16 cellular contexts compared by ENCODE assay signal in genomic region chr12:124031058-124031457, GRCh38.
"Had no signal": no experiment of that assay in that cellular context is flagged by ENCODE, and none has a peak within 500 bp of the region (broad histone marks: within the 10 kb centered on the region; RNA-seq: fewer than 3 reads in every experiment).

No MANE protein-coding gene starts in this region.

- H3K27me3 ChIP-seq: ascending aorta, esophagus muscularis mucosa, gastrocnemius medialis, heart right ventricle, sigmoid colon, transverse colon had no signal

- H3K9me3 ChIP-seq: ascending aorta, esophagus muscularis mucosa, gastrocnemius medialis, heart right ventricle, sigmoid colon, transverse colon had no signal

- H3K4me1 Mint-ChIP-seq: activated T-helper 17 cell treated with anti-CD3 and anti-CD28 coated beads, Interleukin-2, amount 50 U/mL, for 72 hours; stimulated activated memory B cell treated with anti-CD40 and anti-IgM and Interleukin-4, amounts not matched to agents 10 μg/mL and 1 μg/mL and 100 μg/mL, for 72 hours had no signal

- H3K4me3 Mint-ChIP-seq: activated T-helper 17 cell treated with anti-CD3 and anti-CD28 coated beads, Interleukin-2, amount 50 U/mL, for 72 hours; naive B cell; stimulated activated memory B cell treated with anti-CD40 and anti-IgM and Interleukin-4, amounts not matched to agents 10 μg/mL and 1 μg/mL and 100 μg/mL, for 72 hours had no signal

- DNase-seq: activated CD4-positive, alpha-beta T cell treated with anti-CD3 and anti-CD28 coated beads for 1 hour; activated CD4-positive, alpha-beta T cell treated with anti-CD3 and anti-CD28 coated beads, Interleukin-2, amount 50 U/mL, for 48 hours; activated naive CD4-positive, alpha-beta T cell treated with Interleukin-2 at 50 U/mL for 16 hours; gastrocnemius medialis; heart right ventricle; naive B cell; sigmoid colon; stimulated activated CD4-positive, alpha-beta T cell treated with anti-CD3 and anti-CD28 coated beads, Interleukin-2, amount 100 ng/mL, for 48 hours; substantia nigra; transverse colon had no signal

- H3K36me3 ChIP-seq: ascending aorta, esophagus muscularis mucosa, gastrocnemius medialis, heart right ventricle, sigmoid colon, transverse colon had no signal

- H3K27ac ChIP-seq: ascending aorta, gastrocnemius medialis, VCaP had no signal

- H3K4me1 ChIP-seq: transverse colon had no signal

- H3K4me3 ChIP-seq: ascending aorta, esophagus muscularis mucosa, gastrocnemius medialis, heart right ventricle, lung, sigmoid colon, transverse colon had no signal

- H3K9me3 Mint-ChIP-seq: activated T-helper 17 cell treated with anti-CD3 and anti-CD28 coated beads, Interleukin-2, amount 50 U/mL, for 72 hours; stimulated activated memory B cell treated with anti-CD40 and anti-IgM and Interleukin-4, amounts not matched to agents 10 μg/mL and 1 μg/mL and 100 μg/mL, for 72 hours had no signal

- H3K27ac Mint-ChIP-seq: activated T-helper 17 cell treated with anti-CD3 and anti-CD28 coated beads, Interleukin-2, amount 50 U/mL, for 72 hours; naive B cell; stimulated activated memory B cell treated with anti-CD40 and anti-IgM and Interleukin-4, amounts not matched to agents 10 μg/mL and 1 μg/mL and 100 μg/mL, for 72 hours had no signal

- H3K36me3 Mint-ChIP-seq: naive B cell; stimulated activated memory B cell treated with anti-CD40 and anti-IgM and Interleukin-4, amounts not matched to agents 10 μg/mL and 1 μg/mL and 100 μg/mL, for 72 hours had no signal
